Comparison of ENCODE assay signal across 8 cellular contexts in the genomic region with DNA sequence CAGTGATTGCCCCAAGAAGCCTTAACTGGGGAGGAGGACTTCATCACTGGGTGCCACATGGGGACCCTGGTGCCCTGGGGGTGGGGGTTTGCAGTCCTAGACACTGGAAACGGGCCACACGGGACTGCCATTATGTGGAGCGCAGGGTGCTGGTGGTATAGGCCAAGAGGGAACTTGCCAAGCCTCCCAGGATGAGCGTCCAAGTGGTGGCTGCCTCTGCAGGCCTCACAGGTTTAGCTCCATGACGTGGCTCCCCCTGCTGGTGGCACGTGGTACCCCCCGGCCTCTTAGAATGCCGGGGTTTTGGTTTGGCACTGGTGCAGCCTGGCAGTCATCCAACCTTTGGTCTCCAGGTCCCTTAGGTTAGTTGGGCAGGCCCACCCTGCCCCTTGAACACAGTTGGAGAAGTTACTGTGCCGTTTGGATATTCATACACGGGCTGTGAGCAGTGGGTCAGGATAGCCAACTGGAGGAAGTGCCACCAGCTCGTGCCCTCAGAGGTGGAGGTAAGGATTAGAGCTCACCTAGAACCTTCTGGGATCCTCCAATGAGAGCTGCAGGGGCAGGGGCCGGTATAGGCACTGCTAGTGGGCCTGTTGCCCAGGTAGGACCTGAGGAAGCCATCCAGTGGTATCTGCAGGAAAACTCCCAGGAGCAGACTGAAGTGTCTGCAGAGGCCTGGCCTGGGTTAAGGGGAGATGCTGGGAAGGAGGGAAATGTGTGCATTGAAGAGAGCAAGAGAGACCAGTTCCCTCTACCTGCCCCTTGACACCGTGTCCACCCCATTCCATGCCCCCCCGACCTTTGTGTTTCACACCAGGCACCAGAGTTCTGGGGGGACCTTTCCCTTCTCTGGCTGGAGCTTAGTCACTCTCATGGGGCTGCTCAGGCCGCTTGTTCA. TPM values are rescaled to one million over a fixed set of nuclear protein-coding genes. Genes with fewer than 3 reads are reported as not detected.
DNase-seq lines count a peak whose midpoint lies in the region; ATAC-seq and TF ChIP-seq lines count a peak whose summit lies in the region.

No MANE protein-coding gene starts in this region.

- peak; percentile 90 for DNase-seq in Daoy (ENCODE audit: low read depth)
- peak; percentile 71 for DNase-seq in NCI-H774 (lab: John Stamatoyannopoulos, UW)
- peak; percentile 94 to 96 for DNase-seq in activated CD4-positive, alpha-beta T cell treated with anti-CD3 and anti-CD28 coated beads, Interleukin-2, amount 50 U/mL, for 48 hours
- DNase-seq in ecto neural progenitor cell (ENCODE audit: low spot score): peak; percentile 91
- DNase-seq in lower lobe of right lung: peak; percentile 94
- DNase-seq in stimulated activated CD4-positive, alpha-beta T cell treated with anti-CD3 and anti-CD28 coated beads, TNF-alpha, amount 100 ng/mL, for 24 hours (ENCODE audit: low read depth in 3 of 3): peak; percentile 80 to 92 (median 84)

- TF ChIP-seq CTCF in lower lobe of right lung (IDR thresholded peaks at IDR 0.05): peak; percentile 95

- H3K27me3 ChIP-seq in lower lobe of right lung (ENCODE audit: low read depth): no peaks in the 10 kb centered on the region

- H3K9me3 ChIP-seq in lower lobe of right lung: no peaks in the 10 kb centered on the region

- H3K36me3 ChIP-seq in lower lobe of right lung: peaks cover 32% of the 10 kb centered on the region

- ATAC-seq in HG03378 (IDR thresholded peaks at IDR 0.05; ENCODE audit: unreplicated experiment) (peak; percentile 29), lower lobe of right lung (peak; percentile 41 to 65), HG03045 (IDR thresholded peaks at IDR 0.05; ENCODE audit: unreplicated experiment) (no peak)

- H3K27ac ChIP-seq in lower lobe of right lung: peak overlapping the region; percentile 62

- intact Hi-C loops in lower lobe of right lung (cut with DNase I): no loop called here

- H3K4me1 ChIP-seq in lower lobe of right lung: peaks cover 32% of the 10 kb centered on the region

- H3K4me3 ChIP-seq in lower lobe of right lung: no peak overlapping the region

RNA-seq across cellular contexts. Expression of a gene that starts 5.7 kb away (rescaled TPM):
- 969 and 1,053 TPM in 2 replicates for total RNA-seq in Daoy (2014; rRNA removed; shearing (Covaris generic))
- 729 TPM for total RNA-seq in lower lobe of right lung
